ENCODE assay signal across 1 cellular context in the genomic region with DNA sequence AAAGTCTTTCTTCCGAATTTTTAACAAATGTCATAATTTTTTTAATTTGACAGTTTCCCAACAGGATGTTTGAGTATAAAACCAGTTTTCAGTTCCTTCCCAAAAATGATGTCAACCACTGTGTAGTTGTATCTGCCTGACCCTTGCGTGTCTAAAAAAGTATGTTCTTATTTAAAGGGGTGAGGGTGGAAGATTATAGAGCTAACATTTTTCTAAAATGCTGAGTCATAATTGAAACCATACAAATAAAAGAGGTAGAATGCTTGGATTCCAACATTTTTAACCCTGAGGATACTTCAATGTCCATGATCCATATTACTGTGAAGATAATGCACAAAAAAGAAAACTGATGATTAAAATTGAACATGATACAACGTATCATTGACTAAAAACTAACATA.
A peak's percentile ranks its signal among the peaks of the same experiment; 100 is the strongest.
TF ChIP-seq lines count a peak whose summit lies in the region.

No MANE protein-coding gene starts in this region.

TF ChIP-seq in K562, 482 proteins besides CTCF, POLR2A, EP300 and RAD21 (continued from another document):
- TF ChIP-seq, protein P1, sequence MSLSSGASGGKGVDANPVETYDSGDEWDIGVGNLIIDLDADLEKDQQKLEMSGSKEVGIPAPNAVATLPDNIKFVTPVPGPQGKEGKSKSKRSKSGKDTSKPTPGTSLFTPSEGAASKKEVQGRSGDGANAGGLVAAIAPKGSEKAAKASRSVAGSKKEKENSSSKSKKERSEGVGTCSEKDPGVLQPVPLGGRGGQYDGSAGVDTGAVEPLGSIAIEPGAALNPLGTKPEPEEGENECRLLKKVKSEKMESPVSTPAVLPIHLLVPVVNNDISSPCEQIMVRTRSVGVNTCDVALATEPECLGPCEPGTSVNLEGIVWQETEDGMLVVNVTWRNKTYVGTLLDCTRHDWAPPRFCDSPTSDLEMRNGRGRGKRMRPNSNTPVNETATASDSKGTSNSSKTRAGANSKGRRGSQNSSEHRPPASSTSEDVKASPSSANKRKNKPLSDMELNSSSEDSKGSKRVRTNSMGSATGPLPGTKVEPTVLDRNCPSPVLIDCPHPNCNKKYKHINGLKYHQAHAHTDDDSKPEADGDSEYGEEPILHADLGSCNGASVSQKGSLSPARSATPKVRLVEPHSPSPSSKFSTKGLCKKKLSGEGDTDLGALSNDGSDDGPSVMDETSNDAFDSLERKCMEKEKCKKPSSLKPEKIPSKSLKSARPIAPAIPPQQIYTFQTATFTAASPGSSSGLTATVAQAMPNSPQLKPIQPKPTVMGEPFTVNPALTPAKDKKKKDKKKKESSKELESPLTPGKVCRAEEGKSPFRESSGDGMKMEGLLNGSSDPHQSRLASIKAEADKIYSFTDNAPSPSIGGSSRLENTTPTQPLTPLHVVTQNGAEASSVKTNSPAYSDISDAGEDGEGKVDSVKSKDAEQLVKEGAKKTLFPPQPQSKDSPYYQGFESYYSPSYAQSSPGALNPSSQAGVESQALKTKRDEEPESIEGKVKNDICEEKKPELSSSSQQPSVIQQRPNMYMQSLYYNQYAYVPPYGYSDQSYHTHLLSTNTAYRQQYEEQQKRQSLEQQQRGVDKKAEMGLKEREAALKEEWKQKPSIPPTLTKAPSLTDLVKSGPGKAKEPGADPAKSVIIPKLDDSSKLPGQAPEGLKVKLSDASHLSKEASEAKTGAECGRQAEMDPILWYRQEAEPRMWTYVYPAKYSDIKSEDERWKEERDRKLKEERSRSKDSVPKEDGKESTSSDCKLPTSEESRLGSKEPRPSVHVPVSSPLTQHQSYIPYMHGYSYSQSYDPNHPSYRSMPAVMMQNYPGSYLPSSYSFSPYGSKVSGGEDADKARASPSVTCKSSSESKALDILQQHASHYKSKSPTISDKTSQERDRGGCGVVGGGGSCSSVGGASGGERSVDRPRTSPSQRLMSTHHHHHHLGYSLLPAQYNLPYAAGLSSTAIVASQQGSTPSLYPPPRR (CRISPR knock-in tag; IDR thresholded peaks at IDR 0.05; ENCODE audit: borderline replicate concordance): no peak
- peak; percentile 24; the same call in 1 of the 2 replicates for TF ChIP-seq MAFK (IDR thresholded peaks at IDR 0.05; ENCODE audit: low read length)
- no peak for TF ChIP-seq PML (IDR thresholded peaks at IDR 0.05; ENCODE audit: low read length)
- peak; percentile 17; the same call in 1 of the 2 replicates for TF ChIP-seq MAFG (tag; conservative IDR thresholded peaks at IDR 0.05)
- peak; percentile 34; the same call in 1 of the 2 replicates for TF ChIP-seq ZNF316 (IDR thresholded peaks at IDR 0.05)
- no peak for TF ChIP-seq SOX6 (IDR thresholded peaks at IDR 0.05)
- peak; percentile 46 for TF ChIP-seq NFE2L1 (tag; IDR thresholded peaks at IDR 0.05; ENCODE audit: borderline replicate concordance, low read depth)
- TF ChIP-seq, protein P2, sequence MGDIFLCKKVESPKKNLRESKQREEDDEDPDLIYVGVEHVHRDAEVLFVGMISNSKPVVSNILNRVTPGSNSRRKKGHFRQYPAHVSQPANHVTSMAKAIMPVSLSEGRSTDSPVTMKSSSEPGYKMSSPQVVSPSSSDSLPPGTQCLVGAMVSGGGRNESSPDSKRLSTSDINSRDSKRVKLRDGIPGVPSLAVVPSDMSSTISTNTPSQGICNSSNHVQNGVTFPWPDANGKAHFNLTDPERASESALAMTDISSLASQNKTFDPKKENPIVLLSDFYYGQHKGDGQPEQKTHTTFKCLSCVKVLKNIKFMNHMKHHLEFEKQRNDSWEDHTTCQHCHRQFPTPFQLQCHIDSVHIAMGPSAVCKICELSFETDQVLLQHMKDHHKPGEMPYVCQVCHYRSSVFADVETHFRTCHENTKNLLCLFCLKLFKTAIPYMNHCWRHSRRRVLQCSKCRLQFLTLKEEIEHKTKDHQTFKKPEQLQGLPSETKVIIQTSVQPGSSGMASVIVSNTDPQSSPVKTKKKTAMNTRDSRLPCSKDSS (IDR thresholded peaks at IDR 0.05; ENCODE audit: low read depth, partially characterized antibody): no peak
- TF ChIP-seq, protein P3, sequence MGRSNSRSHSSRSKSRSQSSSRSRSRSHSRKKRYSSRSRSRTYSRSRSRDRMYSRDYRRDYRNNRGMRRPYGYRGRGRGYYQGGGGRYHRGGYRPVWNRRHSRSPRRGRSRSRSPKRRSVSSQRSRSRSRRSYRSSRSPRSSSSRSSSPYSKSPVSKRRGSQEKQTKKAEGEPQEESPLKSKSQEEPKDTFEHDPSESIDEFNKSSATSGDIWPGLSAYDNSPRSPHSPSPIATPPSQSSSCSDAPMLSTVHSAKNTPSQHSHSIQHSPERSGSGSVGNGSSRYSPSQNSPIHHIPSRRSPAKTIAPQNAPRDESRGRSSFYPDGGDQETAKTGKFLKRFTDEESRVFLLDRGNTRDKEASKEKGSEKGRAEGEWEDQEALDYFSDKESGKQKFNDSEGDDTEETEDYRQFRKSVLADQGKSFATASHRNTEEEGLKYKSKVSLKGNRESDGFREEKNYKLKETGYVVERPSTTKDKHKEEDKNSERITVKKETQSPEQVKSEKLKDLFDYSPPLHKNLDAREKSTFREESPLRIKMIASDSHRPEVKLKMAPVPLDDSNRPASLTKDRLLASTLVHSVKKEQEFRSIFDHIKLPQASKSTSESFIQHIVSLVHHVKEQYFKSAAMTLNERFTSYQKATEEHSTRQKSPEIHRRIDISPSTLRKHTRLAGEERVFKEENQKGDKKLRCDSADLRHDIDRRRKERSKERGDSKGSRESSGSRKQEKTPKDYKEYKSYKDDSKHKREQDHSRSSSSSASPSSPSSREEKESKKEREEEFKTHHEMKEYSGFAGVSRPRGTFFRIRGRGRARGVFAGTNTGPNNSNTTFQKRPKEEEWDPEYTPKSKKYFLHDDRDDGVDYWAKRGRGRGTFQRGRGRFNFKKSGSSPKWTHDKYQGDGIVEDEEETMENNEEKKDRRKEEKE (IDR thresholded peaks at IDR 0.05; ENCODE audit: borderline replicate concordance in 1 of 2, control insufficient read depth in 1 of 2, low read depth in 2 of 2, low read length in 1 of 2): no peak
